Comparison of ENCODE assay signal across 21 cellular contexts in genomic region chr17:74362811-74363498, GRCh38. TPM values are rescaled to one million over a fixed set of nuclear protein-coding genes. Genes with fewer than 3 reads are reported as not detected.
DNase-seq lines count a peak whose midpoint lies in the region; ATAC-seq, FAIRE-seq and TF ChIP-seq lines count a peak whose summit lies in the region.
"Had no signal": no experiment of that assay in that cellular context is flagged by ENCODE, and none has a peak within 500 bp of the region (broad histone marks: within the 10 kb centered on the region; RNA-seq: fewer than 3 reads in every experiment).

No MANE protein-coding gene starts in this region.

- peak overlapping the region; percentile 38 for H3K27ac ChIP-seq in temporal lobe (ENCODE audit: low read depth, low read length)
- H3K27ac ChIP-seq: 22Rv1, gastrocnemius medialis, WERI-Rb-1 had no signal

- H3K9me3 Mint-ChIP-seq in glutamatergic neuron (ENCODE audit: unreplicated experiment) = peaks cover 17% of the 10 kb centered on the region
- H3K9me3 Mint-ChIP-seq: naive thymus-derived CD4-positive, alpha-beta T cell had no signal

- H3K4me3 Mint-ChIP-seq in glutamatergic neuron (ENCODE audit: unreplicated experiment) = peak overlapping the region; percentile 42
- H3K4me3 Mint-ChIP-seq: CD4-positive, CD25-positive, alpha-beta regulatory T cell; naive thymus-derived CD4-positive, alpha-beta T cell had no signal

- H3K27ac Mint-ChIP-seq in glutamatergic neuron (ENCODE audit: unreplicated experiment) = peak overlapping the region; percentile 100

- ATAC-seq in HG02981 (IDR thresholded peaks at IDR 0.05; ENCODE audit: unreplicated experiment) = no peak
- ATAC-seq: gastrocnemius medialis; naive thymus-derived CD4-positive, alpha-beta T cell had no signal

- H3K27me3 Mint-ChIP-seq in glutamatergic neuron (ENCODE audit: unreplicated experiment) = peaks cover 26% of the 10 kb centered on the region

- FAIRE-seq in frontal cortex (lab: Jason Lieb, UNC) = no peak

- peaks cover 5% of the 10 kb centered on the region for H3K36me3 Mint-ChIP-seq in glutamatergic neuron (ENCODE audit: unreplicated experiment)
- H3K36me3 Mint-ChIP-seq: CD4-positive, CD25-positive, alpha-beta regulatory T cell; naive thymus-derived CD4-positive, alpha-beta T cell had no signal

- TF ChIP-seq CTCF in glutamatergic neuron (IDR thresholded peaks at IDR 0.05; ENCODE audit: partially characterized antibody, unreplicated experiment) = no peak

- peaks cover 21% of the 10 kb centered on the region for H3K4me1 Mint-ChIP-seq in glutamatergic neuron (ENCODE audit: low read depth, unreplicated experiment)

- DNase-seq in DMS 273 (lab: John Stamatoyannopoulos, UW; ENCODE audit: unreplicated experiment) = peak; percentile 55
- no peak for DNase-seq in DMS 273 treated with DMSO at 0.1 percent for 48 hours (lab: John Stamatoyannopoulos, UW)
- peak; percentile 71 for DNase-seq in NCI-H69 (lab: John Stamatoyannopoulos, UW)
- DNase-seq in glutamatergic neuron = no peak
- no peak for DNase-seq in activated T-cell treated with anti-CD3 and anti-CD28 coated beads, Interleukin-2, amount 50 U/mL, for 48 hours
- no peak for DNase-seq in frontal cortex (ENCODE audit: low spot score in 2 of 2)
- DNase-seq: adrenal gland; CD4-positive, CD25-positive, alpha-beta regulatory T cell; gastrocnemius medialis; naive thymus-derived CD4-positive, alpha-beta T cell; NCI-H146; stimulated activated naive CD4-positive, alpha-beta T cell treated with Interleukin-2 at 50 U/mL for 16 hours; WERI-Rb-1 had no signal

RNA-seq across cellular contexts. Expression of gene BTBD17, which starts 1.3 kb away (rescaled TPM):
- 310 TPM for total RNA-seq in glutamatergic neuron (ENCODE audit: unreplicated experiment)
- total RNA-seq in temporal lobe = 4.4 TPM
- 5.3 TPM for total RNA-seq in frontal cortex
- total RNA-seq: CD4-positive, CD25-positive, alpha-beta regulatory T cell; chondrocyte; gastrocnemius medialis; naive thymus-derived CD4-positive, alpha-beta T cell; pulmonary artery endothelial cell; T-helper 1 cell treated with Interleukin-12 subunit alpha and Interleukin-12 subunit beta and Interleukin-4 antibody, amounts not matched to agents 30 ng/mL and 1 ng/mL, for 36 hours; urinary bladder had no signal

RNA-seq across cellular contexts. Expression of gene GPR142, which starts 4.4 kb away (rescaled TPM):
- total RNA-seq in glutamatergic neuron (ENCODE audit: unreplicated experiment) (20.7 TPM), temporal lobe (not detected), frontal cortex (not detected)
- total RNA-seq: adrenal gland; CD4-positive, CD25-positive, alpha-beta regulatory T cell; chondrocyte; gastrocnemius medialis; lung; naive thymus-derived CD4-positive, alpha-beta T cell; pulmonary artery endothelial cell; T-helper 1 cell treated with Interleukin-12 subunit alpha and Interleukin-12 subunit beta and Interleukin-4 antibody, amounts not matched to agents 30 ng/mL and 1 ng/mL, for 36 hours; urinary bladder had no signal

RNA-seq across cellular contexts. Expression of gene KIF19, which starts 36.9 kb away (rescaled TPM):
- total RNA-seq in glutamatergic neuron (ENCODE audit: unreplicated experiment) (80.8 TPM), temporal lobe (under 0.01 TPM), frontal cortex (not detected)
- total RNA-seq: chondrocyte had no signal

Comparison
In these comparisons a context has a peak if more than half of its experiments do, and no peak if none do; other contexts are left out.
1. DNase-seq: peak in DMS 273 (single experiment) and NCI-H69 (single experiment); none in DMS 273 treated with DMSO at 0.1 percent for 48 hours (single experiment), glutamatergic neuron (single experiment), activated T-cell treated with anti-CD3 and anti-CD28 coated beads, Interleukin-2, amount 50 U/mL, for 48 hours (0 of 2) and frontal cortex (0 of 2).
2. RNA of gene BTBD17, which starts 1.3 kb away (total RNA-seq): 310 TPM in glutamatergic neuron (single experiment); 5.3 TPM in frontal cortex (single experiment) and 4.4 TPM in temporal lobe (single experiment); every median in the first group is over 10 times any median in the second.
3. RNA of gene GPR142, which starts 4.4 kb away (total RNA-seq): 20.7 TPM in glutamatergic neuron (single experiment); not detected in temporal lobe (single experiment) and not detected in frontal cortex (single experiment); every median in the first group is over 10 times any median in the second.
4. RNA of gene KIF19, which starts 36.9 kb away (total RNA-seq): 80.8 TPM in glutamatergic neuron (single experiment); under 0.01 TPM in temporal lobe (single experiment) and not detected in frontal cortex (single experiment); every median in the first group is over 10 times any median in the second.